8 cellular contexts compared by ENCODE assay signal in genomic region chr5:142432369-142432863, GRCh38.
DNase-seq lines count a peak whose midpoint lies in the region; ATAC-seq and TF ChIP-seq lines count a peak whose summit lies in the region.

No MANE protein-coding gene starts in this region.

- TF ChIP-seq POLR2A in breast epithelium (IDR thresholded peaks at IDR 0.05) = no peak

- peak overlapping the region; percentile 42 to 55 for H3K27ac ChIP-seq in breast epithelium

- DNase-seq in breast epithelium (ENCODE audit: low spot score in 2 of 2) (peak in 1 of 2 donors; percentile 24), MCF 10A (ENCODE audit: unreplicated experiment) (no peak), NCI-H1105 treated with DMSO at 0.1 percent for 48 hours (lab: John Stamatoyannopoulos, UW) (peak; percentile 68), SW480 (ENCODE audit: low spot score) (no peak), AG20443 (ENCODE audit: low spot score) (no peak), HuH-7 (ENCODE audit: low spot score) (no peak)
- peak; percentile 13 to 59 for DNase-seq in activated naive CD4-positive, alpha-beta T cell treated with anti-CD3 and anti-CD28 coated beads, Interleukin-2, amount 50 U/mL, for 72 hours (ENCODE audit: low spot score in 2 of 2)
- peak; percentile 9 to 54 for DNase-seq in stimulated activated effector memory CD8-positive, alpha-beta T cell treated with anti-CD3 and anti-CD28 coated beads, Interleukin-12 subunit alpha, Interleukin-12 subunit beta, amount 100 ng/mL, for 72 hours (ENCODE audit: low spot score in 2 of 2)

- no peak overlapping the region for H3K27ac Mint-ChIP-seq in MCF 10A (ENCODE audit: low read depth, unreplicated experiment)
- peak overlapping the region in 1 of 2 donors; percentile 75 for H3K27ac Mint-ChIP-seq in activated naive CD4-positive, alpha-beta T cell treated with anti-CD3 and anti-CD28 coated beads, Interleukin-2, amount 50 U/mL, for 72 hours
- H3K27ac Mint-ChIP-seq in stimulated activated effector memory CD8-positive, alpha-beta T cell treated with anti-CD3 and anti-CD28 coated beads, Interleukin-12 subunit alpha, Interleukin-12 subunit beta, amount 100 ng/mL, for 72 hours = peak overlapping the region; percentile 92

- peak; percentile 56 to 76 for ATAC-seq in activated naive CD4-positive, alpha-beta T cell treated with anti-CD3 and anti-CD28 coated beads, Interleukin-2, amount 50 U/mL, for 72 hours
- ATAC-seq in stimulated activated effector memory CD8-positive, alpha-beta T cell treated with anti-CD3 and anti-CD28 coated beads, Interleukin-12 subunit alpha, Interleukin-12 subunit beta, amount 100 ng/mL, for 72 hours = peak; percentile 77

- POLR2A ChIA-PET in MCF 10A (lab: Yijun Ruan, JAX) = no interaction called here

- H3K9me3 Mint-ChIP-seq in MCF 10A (ENCODE audit: unreplicated experiment) = no peaks in the 10 kb centered on the region
- H3K9me3 Mint-ChIP-seq in activated naive CD4-positive, alpha-beta T cell treated with anti-CD3 and anti-CD28 coated beads, Interleukin-2, amount 50 U/mL, for 72 hours = no peaks in the 10 kb centered on the region
- no peaks in the 10 kb centered on the region for H3K9me3 Mint-ChIP-seq in stimulated activated effector memory CD8-positive, alpha-beta T cell treated with anti-CD3 and anti-CD28 coated beads, Interleukin-12 subunit alpha, Interleukin-12 subunit beta, amount 100 ng/mL, for 72 hours

- no peaks in the 10 kb centered on the region for H3K9me3 ChIP-seq in breast epithelium

- H3K4me1 ChIP-seq in breast epithelium = peaks cover 7 to 21% of the 10 kb centered on the region in 2 donors

- BruUV-seq in MCF 10A (replicated peaks; lab: Mats Ljungman, UMichigan) = no TSS peak

- no peaks in the 10 kb centered on the region for H3K36me3 Mint-ChIP-seq in MCF 10A (ENCODE audit: insufficient read depth, unreplicated experiment)
- no peaks in the 10 kb centered on the region for H3K36me3 Mint-ChIP-seq in activated naive CD4-positive, alpha-beta T cell treated with anti-CD3 and anti-CD28 coated beads, Interleukin-2, amount 50 U/mL, for 72 hours
- H3K36me3 Mint-ChIP-seq in stimulated activated effector memory CD8-positive, alpha-beta T cell treated with anti-CD3 and anti-CD28 coated beads, Interleukin-12 subunit alpha, Interleukin-12 subunit beta, amount 100 ng/mL, for 72 hours = no peaks in the 10 kb centered on the region

- TF ChIP-seq CTCF in breast epithelium (IDR thresholded peaks at IDR 0.05) (no peak), MCF 10A (IDR thresholded peaks at IDR 0.05; ENCODE audit: unreplicated experiment) (no peak)

- no peak overlapping the region for H3K4me3 ChIP-seq in breast epithelium

- H3K27me3 Mint-ChIP-seq in MCF 10A (ENCODE audit: insufficient read depth, unreplicated experiment) = no peaks in the 10 kb centered on the region

- H3K36me3 ChIP-seq in breast epithelium = no peaks in the 10 kb centered on the region

- intact Hi-C loops in breast epithelium (cut with DNase I; ENCODE audit: low total_unique reads) (no loop called here), MCF 10A (cut with micrococcal nuclease) (no loop called here)

- peaks cover 14% of the 10 kb centered on the region for H3K4me1 Mint-ChIP-seq in MCF 10A (ENCODE audit: insufficient read depth, unreplicated experiment)
- H3K4me1 Mint-ChIP-seq in stimulated activated effector memory CD8-positive, alpha-beta T cell treated with anti-CD3 and anti-CD28 coated beads, Interleukin-12 subunit alpha, Interleukin-12 subunit beta, amount 100 ng/mL, for 72 hours = peaks cover 40% of the 10 kb centered on the region

- CTCF ChIA-PET in MCF 10A (lab: Yijun Ruan, JAX) = no interaction called here

- H3K27me3 ChIP-seq in breast epithelium = no peaks in the 10 kb centered on the region

- H3K4me3 Mint-ChIP-seq in MCF 10A (ENCODE audit: unreplicated experiment) = no peak overlapping the region
- H3K4me3 Mint-ChIP-seq in stimulated activated effector memory CD8-positive, alpha-beta T cell treated with anti-CD3 and anti-CD28 coated beads, Interleukin-12 subunit alpha, Interleukin-12 subunit beta, amount 100 ng/mL, for 72 hours = peak overlapping the region; percentile 71

Comparison
In these comparisons a context has a peak if more than half of its experiments do, and no peak if none do; other contexts are left out.
1. DNase-seq: peak in NCI-H1105 treated with DMSO at 0.1 percent for 48 hours (single experiment), activated naive CD4-positive, alpha-beta T cell treated with anti-CD3 and anti-CD28 coated beads, Interleukin-2, amount 50 U/mL, for 72 hours (2 of 2) and stimulated activated effector memory CD8-positive, alpha-beta T cell treated with anti-CD3 and anti-CD28 coated beads, Interleukin-12 subunit alpha, Interleukin-12 subunit beta, amount 100 ng/mL, for 72 hours (2 of 2); none in MCF 10A (single experiment), SW480 (single experiment), AG20443 (single experiment) and HuH-7 (single experiment).